ENCODE assay signal across 8 cellular contexts in genomic region chr20:50569864-50570836, GRCh38. TPM values are rescaled to one million over a fixed set of nuclear protein-coding genes. Genes with fewer than 3 reads are reported as not detected.
DNase-seq lines count a peak whose midpoint lies in the region; ATAC-seq, FAIRE-seq and TF ChIP-seq lines count a peak whose summit lies in the region.

No MANE protein-coding gene starts in this region.

- FAIRE-seq in HTR-8/SVneo (lab: Jason Lieb, UNC), result no peak

- no peak for TF ChIP-seq CTCF in natural killer cell (IDR thresholded peaks at IDR 0.05)

- intact Hi-C loops in natural killer cell (cut with micrococcal nuclease), result loop anchor here (5.0 kb wide), 1 partner anchor 58 kb away; the partner anchor contains the start of gene PTPN1

- peak; percentile 73 for ATAC-seq in HG02870 (IDR thresholded peaks at IDR 0.05; ENCODE audit: unreplicated experiment)
- ATAC-seq in natural killer cell, result peak; percentile 59 to 72 (median 66)

- H3K27ac Mint-ChIP-seq in natural killer cell, result peak overlapping the region; percentile 71 to 75

- peaks cover 42 to 67% of the 10 kb centered on the region in 2 donors for H3K4me1 Mint-ChIP-seq in natural killer cell

- DNase-seq in SKM-1 treated with dmso at 0.1 percent for 144 hours (lab: John Stamatoyannopoulos, UW; ENCODE audit: unreplicated experiment) (peak; percentile 13), SKM-1 (lab: John Stamatoyannopoulos, UW; ENCODE audit: unreplicated experiment) (no peak), RKO (ENCODE audit: low spot score) (peak; percentile 38), cerebellar cortex (ENCODE audit: low spot score) (peak; percentile 47), natural killer cell (no peak), SHP77 (lab: John Stamatoyannopoulos, UW) (no peak), HTR-8/SVneo (ENCODE audit: insufficient read length, low spot score) (no peak)

- no peaks in the 10 kb centered on the region for H3K27me3 Mint-ChIP-seq in natural killer cell (ENCODE audit: low read depth in 2 of 2)

- H3K4me3 Mint-ChIP-seq in natural killer cell, result no peak overlapping the region

- H3K36me3 Mint-ChIP-seq in natural killer cell, result peaks cover 13% of the 10 kb centered on the region

- no peaks in the 10 kb centered on the region for H3K9me3 Mint-ChIP-seq in natural killer cell

RNA-seq across cellular contexts. Expression of gene PTPN1, which starts 60.0 kb away (rescaled TPM):
- total RNA-seq in natural killer cell, result 10 to 100 TPM; 52.9 to 64.5 (median 58.3) TPM

Comparison
In these comparisons a context has a peak if more than half of its experiments do, and no peak if none do; other contexts are left out.
1. DNase-seq: peak in SKM-1 treated with dmso at 0.1 percent for 144 hours (single experiment), RKO (single experiment) and cerebellar cortex (single experiment); none in SKM-1 (single experiment), natural killer cell (single experiment), SHP77 (0 of 2) and HTR-8/SVneo (single experiment).